14 cellular contexts compared by ENCODE assay signal in genomic region chr13:85737952-85738351, GRCh38.
"Had no signal": no experiment of that assay in that cellular context is flagged by ENCODE, and none has a peak within 500 bp of the region (broad histone marks: within the 10 kb centered on the region; RNA-seq: fewer than 3 reads in every experiment).

No MANE protein-coding gene starts in this region.

- H3K4me3 Mint-ChIP-seq: activated B cell treated with CpG ODN at 0.5 μM for 24 hours; activated CD4-positive, alpha-beta memory T cell treated with anti-CD3 and anti-CD28 coated beads for 36 hours; activated naive CD8-positive, alpha-beta T cell; dendritic cell treated with granulocyte-macrophage colony-stimulating factor and Interleukin-4, amounts not matched to agents 40 ng/mL and 50 ng/mL, for 4 days; naive thymus-derived CD8-positive, alpha-beta T cell had no signal

- H3K4me1 Mint-ChIP-seq: activated B cell treated with CpG ODN at 0.5 μM for 24 hours; naive thymus-derived CD8-positive, alpha-beta T cell had no signal

- ATAC-seq: heart right ventricle; naive thymus-derived CD8-positive, alpha-beta T cell had no signal

- H3K27me3 Mint-ChIP-seq: activated B cell treated with CpG ODN at 0.5 μM for 24 hours; activated CD4-positive, alpha-beta memory T cell treated with anti-CD3 and anti-CD28 coated beads for 36 hours; activated naive CD8-positive, alpha-beta T cell; dendritic cell treated with granulocyte-macrophage colony-stimulating factor and Interleukin-4, amounts not matched to agents 40 ng/mL and 50 ng/mL, for 4 days; naive thymus-derived CD8-positive, alpha-beta T cell had no signal

- H3K36me3 Mint-ChIP-seq: activated CD4-positive, alpha-beta memory T cell treated with anti-CD3 and anti-CD28 coated beads for 36 hours; activated naive CD8-positive, alpha-beta T cell; naive thymus-derived CD8-positive, alpha-beta T cell had no signal

- DNase-seq: activated B cell treated with CpG ODN at 0.5 μM for 24 hours; activated CD4-positive, alpha-beta memory T cell treated with anti-CD3 and anti-CD28 coated beads for 36 hours; activated CD4-positive, alpha-beta T cell treated with anti-CD3 and anti-CD28 coated beads for 4 hours; activated T-cell treated with anti-CD3 and anti-CD28 coated beads for 4 hours; effector CD8-positive, alpha-beta T cell; esophagus squamous epithelium; heart right ventricle; mesendoderm; naive thymus-derived CD8-positive, alpha-beta T cell; stimulated activated CD4-positive, alpha-beta T cell treated with anti-CD3 and anti-CD28 coated beads, Interleukin-2, amount 100 ng/mL, for 24 hours; stimulated activated naive CD4-positive, alpha-beta T cell treated with Interleukin-2 at 50 U/mL for 16 hours; thyroid gland had no signal

- H3K27ac Mint-ChIP-seq: activated B cell treated with CpG ODN at 0.5 μM for 24 hours; activated CD4-positive, alpha-beta memory T cell treated with anti-CD3 and anti-CD28 coated beads for 36 hours; activated naive CD8-positive, alpha-beta T cell; dendritic cell treated with granulocyte-macrophage colony-stimulating factor and Interleukin-4, amounts not matched to agents 40 ng/mL and 50 ng/mL, for 4 days; naive thymus-derived CD8-positive, alpha-beta T cell had no signal
